Comparison of ENCODE assay signal across 24 cellular contexts in genomic region chr14:59803052-59803451, GRCh38.
"Had no signal": no experiment of that assay in that cellular context is flagged by ENCODE, and none has a peak within 500 bp of the region (broad histone marks: within the 10 kb centered on the region; RNA-seq: fewer than 3 reads in every experiment).

No MANE protein-coding gene starts in this region.

- ATAC-seq: HepG2 had no signal

- H3K36me3 ChIP-seq: MG63, SJSA1 had no signal

- H3K4me1 ChIP-seq: SJSA1 had no signal

- H3K27me3 ChIP-seq: MG63, SJSA1 had no signal

- H3K27ac ChIP-seq: SJSA1, SK-N-MC had no signal

- FAIRE-seq: HepG2, RCC 7860 had no signal

- H3K9me3 ChIP-seq: MG63, SJSA1 had no signal

- H3K4me3 ChIP-seq: MG63, SJSA1, SK-N-MC had no signal

- DNase-seq: IMR-90, Karpas-422, KG1, MG63, NCI-H1092, NCI-H1105 treated with DMSO at 0.1 percent for 48 hours, NCI-H1417 treated with DMSO at 0.1 percent for 48 hours, NCI-H1694, NCI-H187 treated with DMSO at 0.1 percent for 48 hours, NCI-H2029 treated with DMSO at 0.1 percent for 48 hours, NCI-H2107, NCI-H226, NCI-H446, NCI-H510A, NCI-H524 treated with DMSO at 0.1 percent for 48 hours, NCI-H69, NCI-H774, Right ventricle myocardium superior, RPMI8226, SIG-M5 had no signal
